Comparison of ENCODE assay signal across 1 cellular context in genomic region chr2:96325038-96325883, GRCh38.
TF ChIP-seq lines count a peak whose summit lies in the region.

TSS of gene ITPRIPL1 (plus strand) at chr2:96325317. CDS start at chr2:96325840, 523 bp downstream.

TF ChIP-seq in HepG2, 621 proteins besides CTCF, POLR2A, EP300 and RAD21 (continued from another document and continues in another):
- TF ChIP-seq TFAP4 (IDR thresholded peaks at IDR 0.05; ENCODE audit: borderline replicate concordance, low read depth): peak; percentile 7; the same call in 1 of the 2 replicates
- TF ChIP-seq ZNF800 (CRISPR knock-in tag; IDR thresholded peaks at IDR 0.05): peak; percentile 68; the same call in 1 of the 2 replicates
- TF ChIP-seq SNAPC2 (CRISPR knock-in tag; IDR thresholded peaks at IDR 0.05): peak; percentile 78; the same call in 1 of the 2 replicates
- peak; percentile 80 for TF ChIP-seq MAX (IDR thresholded peaks at IDR 0.05)
- TF ChIP-seq E2F1 (CRISPR knock-in tag; IDR thresholded peaks at IDR 0.05): peak; percentile 78; the same call in 1 of the 2 replicates
- TF ChIP-seq REST (IDR thresholded peaks at IDR 0.05; ENCODE audit: borderline replicate concordance in 1 of 2, low read depth in 1 of 2, low read length in 2 of 2): 0 out of 4 replicates have a peak, but pooled peaks of 1 of the 2 experiments have one; percentile 24
- TF ChIP-seq SAP130 (CRISPR knock-in tag; IDR thresholded peaks at IDR 0.05; ENCODE audit: low read depth): peak; percentile 53; the same call in 1 of the 2 replicates
- TF ChIP-seq NBN (conservative IDR thresholded peaks at IDR 0.05): no peak
- TF ChIP-seq HINFP (CRISPR knock-in tag; IDR thresholded peaks at IDR 0.05; ENCODE audit: low read depth): no peak; the same call in 1 of the 2 replicates
- peak; percentile 40 for TF ChIP-seq HNRNPLL (IDR thresholded peaks at IDR 0.05; ENCODE audit: low read depth, low read length, poor library complexity, severe bottlenecking)
- no peak for TF ChIP-seq TRIM24 (CRISPR knock-in tag; IDR thresholded peaks at IDR 0.05)
- peak; percentile 37; the same call in 1 of the 2 replicates for TF ChIP-seq FOXO1 (CRISPR knock-in tag; IDR thresholded peaks at IDR 0.05)
- peak; percentile 63 for TF ChIP-seq ZBTB2 (CRISPR knock-in tag; IDR thresholded peaks at IDR 0.05; ENCODE audit: low read depth)
- no peak for TF ChIP-seq ZNF569 (CRISPR knock-in tag; IDR thresholded peaks at IDR 0.05; ENCODE audit: borderline replicate concordance)
- peak; percentile 57; the same call in 1 of the 2 replicates for TF ChIP-seq ZNF501 (CRISPR knock-in tag; IDR thresholded peaks at IDR 0.05)
- TF ChIP-seq KMT2A (CRISPR knock-in tag; IDR thresholded peaks at IDR 0.05): peak; percentile 7
- no peak for TF ChIP-seq ZNF367 (CRISPR knock-in tag; IDR thresholded peaks at IDR 0.05; ENCODE audit: borderline replicate concordance)
- 0 out of 2 replicates have a peak, but pooled peaks have one; percentile 27 for TF ChIP-seq ZNF775 (CRISPR knock-in tag; IDR thresholded peaks at IDR 0.05; ENCODE audit: borderline replicate concordance)
- TF ChIP-seq FOXA3 (CRISPR knock-in tag; IDR thresholded peaks at IDR 0.05): no peak
- no peak for TF ChIP-seq SMC3 (IDR thresholded peaks at IDR 0.05; ENCODE audit: low read length)
- no peak for TF ChIP-seq JARID2 (CRISPR knock-in tag; IDR thresholded peaks at IDR 0.05; ENCODE audit: insufficient replicate concordance)
- no peak for TF ChIP-seq NFKBIZ (CRISPR knock-in tag; IDR thresholded peaks at IDR 0.05)
- peak; percentile 74; the same call in 1 of the 2 replicates for TF ChIP-seq SAFB2 (CRISPR knock-in tag; IDR thresholded peaks at IDR 0.05; ENCODE audit: borderline replicate concordance, low read depth)
- no peak for TF ChIP-seq HHEX (CRISPR knock-in tag; IDR thresholded peaks at IDR 0.05)
- TF ChIP-seq HES4 (CRISPR knock-in tag; IDR thresholded peaks at IDR 0.05; ENCODE audit: borderline replicate concordance): peak; percentile 51; the same call in 1 of the 2 replicates
- TF ChIP-seq FOXJ3 (CRISPR knock-in tag; IDR thresholded peaks at IDR 0.05; ENCODE audit: borderline replicate concordance): no peak
- TF ChIP-seq THYN1 (CRISPR knock-in tag; IDR thresholded peaks at IDR 0.05; ENCODE audit: borderline replicate concordance, low read depth): no peak
- TF ChIP-seq ZNF235 (CRISPR knock-in tag; IDR thresholded peaks at IDR 0.05; ENCODE audit: borderline replicate concordance): peak; percentile 36; the same call in 1 of the 2 replicates
- TF ChIP-seq ZNF281 (CRISPR knock-in tag; IDR thresholded peaks at IDR 0.05; ENCODE audit: borderline replicate concordance): no peak; the same call in 1 of the 2 replicates
- TF ChIP-seq TRIM22 (IDR thresholded peaks at IDR 0.05): no peak
- 0 out of 2 replicates have a peak, but pooled peaks have one; percentile 45 for TF ChIP-seq AKAP8 (CRISPR knock-in tag; IDR thresholded peaks at IDR 0.05)
- TF ChIP-seq CREB3 (CRISPR knock-in tag; IDR thresholded peaks at IDR 0.05): 0 out of 2 replicates have a peak, but pooled peaks have one; percentile 42
- TF ChIP-seq ZNF746 (CRISPR knock-in tag; IDR thresholded peaks at IDR 0.05): no peak; the same call in 1 of the 2 replicates
